In genomic region chr5:150700600-150701377, GRCh38 we compare ENCODE assay signal across 1 cellular context.
TF ChIP-seq lines count a peak whose summit lies in the region.

Gene RBM22, minus strand, starts transcription at chr5:150701062. Its CDS starts 77 bp downstream, at chr5:150700985.

TF ChIP-seq in SK-N-SH, 30 proteins besides CTCF, POLR2A, EP300 and RAD21 (continued from another document):
- TF ChIP-seq PBX3 (IDR thresholded peaks at IDR 0.05) (0 out of 2 replicates have a peak, but pooled peaks have one; percentile 1), MAX (IDR thresholded peaks at IDR 0.05; ENCODE audit: low read depth) (peak; percentile 27; the same call in 1 of the 2 replicates), NFIC (IDR thresholded peaks at IDR 0.05; ENCODE audit: borderline replicate concordance) (0 out of 2 replicates have a peak, but pooled peaks have one; percentile 5), SIN3A (IDR thresholded peaks at IDR 0.05; ENCODE audit: borderline replicate concordance, low read depth, low read length) (peak; percentile 35; the same call in 1 of the 2 replicates), TAF1 (IDR thresholded peaks at IDR 0.05; ENCODE audit: borderline replicate concordance, low read depth, low read length) (peak; percentile 75), FOXM1 (IDR thresholded peaks at IDR 0.05; ENCODE audit: low read depth) (peak; percentile 41; the same call in 1 of the 2 replicates), YY1 (IDR thresholded peaks at IDR 0.05; ENCODE audit: low read depth) (peak; percentile 91), GABPA (IDR thresholded peaks at IDR 0.05; ENCODE audit: low read depth) (peak; percentile 78), ELF1 (IDR thresholded peaks at IDR 0.05) (peak; percentile 77), POLR2AphosphoS5 (IDR thresholded peaks at IDR 0.05; ENCODE audit: low read depth, low read length) (peak; percentile 92), CHD2 (IDR thresholded peaks at IDR 0.05; ENCODE audit: low read length, partially characterized antibody) (no peak)
